ENCODE assay signal across 11 cellular contexts in the genomic region with DNA sequence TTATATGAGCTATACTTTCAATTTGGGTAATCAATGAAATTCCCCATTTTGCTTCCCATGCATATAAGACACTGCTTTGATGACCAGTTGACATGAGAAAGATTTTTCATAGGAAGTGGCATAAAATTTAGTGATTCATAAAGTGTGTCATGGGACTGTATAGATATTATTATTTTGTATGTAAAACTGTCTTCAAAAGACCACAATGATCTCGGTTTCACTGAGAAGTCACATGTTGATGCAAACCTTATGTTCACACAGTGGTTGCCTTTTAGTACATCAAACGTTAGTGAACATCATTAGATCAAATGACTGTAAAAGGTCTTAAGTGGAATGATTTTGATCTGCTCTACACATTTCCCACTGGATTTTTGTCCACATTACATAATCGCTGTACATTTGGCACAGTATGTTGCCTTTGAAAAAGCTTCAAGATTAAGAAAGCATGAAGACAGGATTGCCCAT.
DNase-seq lines count a peak whose midpoint lies in the region; ATAC-seq and TF ChIP-seq lines count a peak whose summit lies in the region.
"Had no signal": no experiment of that assay in that cellular context is flagged by ENCODE, and none has a peak within 500 bp of the region (broad histone marks: within the 10 kb centered on the region; RNA-seq: fewer than 3 reads in every experiment).

No MANE protein-coding gene starts in this region.

- ATAC-seq in GM19455 (IDR thresholded peaks at IDR 0.05; ENCODE audit: unreplicated experiment), result peak; percentile 96
- peak; percentile 91 for ATAC-seq in HG02884 (IDR thresholded peaks at IDR 0.05; ENCODE audit: unreplicated experiment)
- ATAC-seq in HG03571 (IDR thresholded peaks at IDR 0.05; ENCODE audit: unreplicated experiment), result peak; percentile 96

- H3K4me1 Mint-ChIP-seq in activated CD4-positive, alpha-beta T cell treated with anti-CD3 and anti-CD28 coated beads, Interleukin-2, amount 10 ng/mL, durations not matched to agents 24 days and 14 days, result no peaks in the 10 kb centered on the region

- no peaks in the 10 kb centered on the region for H3K9me3 Mint-ChIP-seq in activated CD4-positive, alpha-beta T cell treated with anti-CD3 and anti-CD28 coated beads, Interleukin-2, amount 10 ng/mL, durations not matched to agents 24 days and 14 days

- no peaks in the 10 kb centered on the region for H3K36me3 Mint-ChIP-seq in activated CD4-positive, alpha-beta T cell treated with anti-CD3 and anti-CD28 coated beads, Interleukin-2, amount 10 ng/mL, durations not matched to agents 24 days and 14 days (ENCODE audit: low read depth)

- H3K27me3 Mint-ChIP-seq in activated CD4-positive, alpha-beta T cell treated with anti-CD3 and anti-CD28 coated beads, Interleukin-2, amount 10 ng/mL, durations not matched to agents 24 days and 14 days, result no peaks in the 10 kb centered on the region

- H3K4me3 Mint-ChIP-seq in activated CD4-positive, alpha-beta T cell treated with anti-CD3 and anti-CD28 coated beads, Interleukin-2, amount 10 ng/mL, durations not matched to agents 24 days and 14 days, result no peak overlapping the region

- intact Hi-C loops in activated CD4-positive, alpha-beta T cell treated with anti-CD3 and anti-CD28 coated beads, Interleukin-2, amount 10 ng/mL, durations not matched to agents 24 days and 14 days (cut with micrococcal nuclease), result no loop called here

- no peak for TF ChIP-seq CTCF in GM13977 (IDR thresholded peaks at IDR 0.05; ENCODE audit: extremely low read depth, insufficient read depth, missing control alignments)

- DNase-seq in GM13977 (ENCODE audit: low spot score) (peak; percentile 40), 8988T (no peak), cerebellar nuclear complex (lab: John Stamatoyannopoulos, UW) (no peak)
- DNase-seq in central memory CD4-positive, alpha-beta T cell, result no peak
- no peak for DNase-seq in activated CD4-positive, alpha-beta T cell treated with anti-CD3 and anti-CD28 coated beads, Interleukin-2, amount 10 ng/mL, durations not matched to agents 24 days and 14 days
- DNase-seq: dermis blood vessel endothelial cell, hippocampal formation, NCI-H146 had no signal

- in situ Hi-C loops in GM13977 (cut with MboI; ENCODE audit: low pct_unique_long_range_greater_than_20kb, low sequenced_read_pairs, unreplicated experiment), result no loop called here

- H3K27ac Mint-ChIP-seq in activated CD4-positive, alpha-beta T cell treated with anti-CD3 and anti-CD28 coated beads, Interleukin-2, amount 10 ng/mL, durations not matched to agents 24 days and 14 days, result no peak overlapping the region
